Comparison of ENCODE assay signal across 15 cellular contexts in genomic region chr3:100277255-100277800, GRCh38. TPM values are rescaled to one million over a fixed set of nuclear protein-coding genes. Genes with fewer than 3 reads are reported as not detected.
DNase-seq lines count a peak whose midpoint lies in the region; ATAC-seq and TF ChIP-seq lines count a peak whose summit lies in the region.
"Had no signal": no experiment of that assay in that cellular context is flagged by ENCODE, and none has a peak within 500 bp of the region (broad histone marks: within the 10 kb centered on the region; RNA-seq: fewer than 3 reads in every experiment).

No MANE protein-coding gene starts in this region.

- no peak for TF ChIP-seq CTCF in Caco-2 (IDR thresholded peaks at IDR 0.05; ENCODE audit: insufficient read depth in 1 of 2, low read depth in 1 of 2, low read length in 1 of 2, severe bottlenecking in 1 of 2, unreplicated experiment in 1 of 2)

- H3K4me3 Mint-ChIP-seq in Caco-2 (ENCODE audit: unreplicated experiment) = no peak overlapping the region
- H3K4me3 Mint-ChIP-seq: stimulated activated memory B cell treated with anti-CD40 and anti-IgM and Interleukin-4, amounts not matched to agents 10 μg/mL and 1 μg/mL and 100 μg/mL, for 72 hours; type B pancreatic cell had no signal

- CTCF ChIA-PET in Caco-2 (lab: Charles Lee) = no interaction called here

- H3K36me3 ChIP-seq in Caco-2 (ENCODE audit: control insufficient read depth, insufficient read depth, low read length) = no peaks in the 10 kb centered on the region; the same call in 1 of the 2 replicates

- POLR2A ChIA-PET in Caco-2 (lab: Charles Lee) = interaction anchor here (1.1 kb wide), 1 partner anchor 17 kb away, joined by 3 read pairs; no protein-coding TSS in a partner anchor

- peaks cover 12% of the 10 kb centered on the region for H3K4me1 Mint-ChIP-seq in Caco-2 (ENCODE audit: low read depth, unreplicated experiment)

- no peaks in the 10 kb centered on the region for H3K9me3 ChIP-seq in Caco-2

- H3K27me3 ChIP-seq in Caco-2 (replicated peaks; ENCODE audit: control insufficient read depth, insufficient read depth, low read length) = no peaks in the 10 kb centered on the region

- no peak overlapping the region for H3K4me3 ChIP-seq in Caco-2 (ENCODE audit: low read depth, low read length)
- H3K4me3 ChIP-seq: skin epidermis had no signal

- no peak for ATAC-seq in HG03378 (IDR thresholded peaks at IDR 0.05; ENCODE audit: unreplicated experiment)
- no peak for ATAC-seq in HG02623 (IDR thresholded peaks at IDR 0.05; ENCODE audit: unreplicated experiment)
- ATAC-seq: stimulated activated memory B cell treated with anti-CD40 and anti-IgM and Interleukin-4, amounts not matched to agents 10 μg/mL and 1 μg/mL and 100 μg/mL, for 72 hours had no signal

- intact Hi-C loops in Caco-2 (cut with micrococcal nuclease; ENCODE audit: unreplicated experiment) = no loop called here

- H3K9me3 Mint-ChIP-seq in Caco-2 (ENCODE audit: unreplicated experiment) = no peaks in the 10 kb centered on the region
- H3K9me3 Mint-ChIP-seq: stimulated activated memory B cell treated with anti-CD40 and anti-IgM and Interleukin-4, amounts not matched to agents 10 μg/mL and 1 μg/mL and 100 μg/mL, for 72 hours; type B pancreatic cell had no signal

- no peaks in the 10 kb centered on the region for H3K27me3 Mint-ChIP-seq in Caco-2 (ENCODE audit: insufficient read depth, unreplicated experiment)
- H3K27me3 Mint-ChIP-seq: stimulated activated memory B cell treated with anti-CD40 and anti-IgM and Interleukin-4, amounts not matched to agents 10 μg/mL and 1 μg/mL and 100 μg/mL, for 72 hours; type B pancreatic cell had no signal

- BruUV-seq in Caco-2 (replicated peaks; lab: Mats Ljungman, UMichigan) = no TSS peak

- H3K36me3 Mint-ChIP-seq in Caco-2 (ENCODE audit: insufficient read depth, unreplicated experiment) = peaks cover 12% of the 10 kb centered on the region
- H3K36me3 Mint-ChIP-seq: stimulated activated memory B cell treated with anti-CD40 and anti-IgM and Interleukin-4, amounts not matched to agents 10 μg/mL and 1 μg/mL and 100 μg/mL, for 72 hours; type B pancreatic cell had no signal

- peak in 1 of 2 experiments; percentile 46 for DNase-seq in Caco-2
- DNase-seq in NCI-H1092 (lab: John Stamatoyannopoulos, UW) = peak; percentile 87
- DNase-seq in NCI-H748 (lab: John Stamatoyannopoulos, UW; ENCODE audit: unreplicated experiment) = peak; percentile 89
- DNase-seq in globus pallidus (ENCODE audit: low spot score) = peak; percentile 15
- no peak for DNase-seq in C1 segment of cervical spinal cord (lab: John Stamatoyannopoulos, UW)
- DNase-seq in SIG-M5 (lab: John Stamatoyannopoulos, UW) = no peak
- DNase-seq: amniotic stem cell, Calu3, Right ventricle myocardium superior, T1000 had no signal

- peak overlapping the region; percentile 42 for H3K27ac Mint-ChIP-seq in Caco-2 (ENCODE audit: unreplicated experiment)
- H3K27ac Mint-ChIP-seq: stimulated activated memory B cell treated with anti-CD40 and anti-IgM and Interleukin-4, amounts not matched to agents 10 μg/mL and 1 μg/mL and 100 μg/mL, for 72 hours; type B pancreatic cell had no signal

- peaks cover 20% of the 10 kb centered on the region for H3K4me1 ChIP-seq in Caco-2

RNA-seq across cellular contexts. Expression of gene TBC1D23, which starts 16.5 kb away (rescaled TPM):
- total RNA-seq in Caco-2 (2022) = 39.8 and 45.2 TPM in 2 replicates

RNA-seq across cellular contexts. Expression of gene NIT2, which starts 57.2 kb away (rescaled TPM):
- total RNA-seq in Caco-2 (2022) = 59.7 and 64.1 TPM in 2 replicates

Comparison
In these comparisons a context has a peak if more than half of its experiments do, and no peak if none do; other contexts are left out.
1. DNase-seq: peak in NCI-H1092 (single experiment), NCI-H748 (single experiment) and globus pallidus (single experiment); none in C1 segment of cervical spinal cord (0 of 14) and SIG-M5 (single experiment).